ENCODE assay signal across 8 cellular contexts in the genomic region with DNA sequence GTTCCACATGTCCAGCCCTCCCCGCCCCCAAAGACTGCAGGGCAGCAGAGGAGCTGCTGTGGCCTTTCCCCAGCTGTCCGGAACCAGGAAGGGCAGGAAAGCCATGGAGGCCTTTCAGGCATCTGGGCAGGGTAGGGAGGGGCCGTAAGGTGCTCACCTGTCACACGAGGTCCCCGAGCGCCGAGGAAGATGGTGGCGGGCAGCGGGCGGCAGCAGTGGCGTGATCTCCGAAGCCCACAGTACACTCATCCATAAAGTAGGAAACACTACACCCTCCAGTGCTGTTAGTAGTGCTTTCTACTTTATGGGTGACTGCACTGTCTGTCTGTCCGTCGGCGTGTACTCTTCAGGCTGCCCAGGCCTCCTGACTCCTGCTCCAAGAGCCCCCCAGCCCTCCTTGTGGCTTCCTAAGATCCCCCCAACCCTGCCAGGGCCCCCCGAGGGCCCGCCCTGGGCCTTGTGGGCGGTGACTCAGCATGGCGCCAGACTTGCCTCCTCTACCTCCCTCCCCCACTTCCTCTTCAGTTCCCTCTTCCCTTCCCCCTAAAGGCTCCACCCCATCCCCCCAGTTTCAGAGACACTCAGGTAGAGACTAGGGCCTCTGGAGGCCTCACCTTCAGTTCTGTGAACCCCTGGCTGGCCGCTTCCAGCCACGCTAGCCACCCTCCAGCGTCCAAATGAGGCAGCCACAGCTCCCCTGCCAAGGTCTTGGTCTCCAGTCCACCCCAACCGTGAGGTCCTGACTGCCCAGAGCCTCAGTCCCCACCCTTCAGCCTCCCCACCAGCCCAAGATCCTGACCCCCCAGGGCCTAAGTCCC. TPM values are rescaled to one million over a fixed set of nuclear protein-coding genes. Genes with fewer than 3 reads are reported as not detected.
A peak's percentile ranks its signal among the peaks of the same experiment; 100 is the strongest.
DNase-seq lines count a peak whose midpoint lies in the region; ATAC-seq, FAIRE-seq and TF ChIP-seq lines count a peak whose summit lies in the region.

No MANE protein-coding gene starts in this region.

- H3K9me3 Mint-ChIP-seq in T-helper 2 cell treated with Interferon-gamma antibody and Interleukin-4, amounts not matched to agents 5 μg/mL and 100 μg/mL, for 36 hours: no peaks in the 10 kb centered on the region
- no peaks in the 10 kb centered on the region for H3K9me3 Mint-ChIP-seq in natural killer cell

- H3K4me3 ChIP-seq in GM12878: peak overlapping the region; percentile 94
- peak overlapping the region; percentile 38 to 45 for H3K4me3 ChIP-seq in vagina
- H3K4me3 ChIP-seq in mammary epithelial cell (replicated peaks in 1 of 3; ENCODE audit: insufficient read depth in 1 of 3, low read depth in 2 of 3, low read length in 3 of 3): no peak overlapping the region

- CTCF ChIA-PET in GM12878 (lab: Yijun Ruan, JAX) (interaction anchor here (0.8 to 3.2 kb wide), 3 partner anchors 11 to 84 kb away, joined by 3 to 28 read pairs (median 10); partner anchors contain the start of gene RNF43), mammary epithelial cell (lab: Charles Lee; ENCODE audit: low non-redundant PET) (no interaction called here)

- DNase-seq in ELR (ENCODE audit: low read depth): peak; percentile 61
- DNase-seq in T-helper 2 cell treated with Interferon-gamma antibody and Interleukin-4, amounts not matched to agents 5 μg/mL and 100 μg/mL, for 36 hours (ENCODE audit: low spot score): peak; percentile 71
- DNase-seq in GM12878 (ENCODE audit: low read depth, low spot score): no peak
- peak; percentile 65 for DNase-seq in natural killer cell
- no peak for DNase-seq in vagina (ENCODE audit: extremely low spot score in 2 of 2)
- no peak for DNase-seq in GM19239 (ENCODE audit: insufficient read length, low spot score)
- DNase-seq in mammary epithelial cell: no peak

- TF ChIP-seq POLR2A in GM12878 (IDR thresholded peaks at IDR 0.05; ENCODE audit: low read depth, low read length) (no peak), vagina (IDR thresholded peaks at IDR 0.05) (no peak)

- peaks cover 9% of the 10 kb centered on the region for H3K27me3 Mint-ChIP-seq in T-helper 2 cell treated with Interferon-gamma antibody and Interleukin-4, amounts not matched to agents 5 μg/mL and 100 μg/mL, for 36 hours (ENCODE audit: low read depth)
- H3K27me3 Mint-ChIP-seq in natural killer cell (ENCODE audit: low read depth in 2 of 2): no peaks in the 10 kb centered on the region

- intact Hi-C loops in GM12878 (cut with micrococcal nuclease; ENCODE audit: unreplicated experiment): no loop called here
- intact Hi-C loops in natural killer cell (cut with micrococcal nuclease): no loop called here
- intact Hi-C loops in vagina (cut with DNase I): no loop called here
- intact Hi-C loops in mammary epithelial cell (cut with micrococcal nuclease): no loop called here

- dilution Hi-C loops in mammary epithelial cell (cut with HindIII; ENCODE audit: low sequenced_read_pairs): no loop called here

- H3K4me1 ChIP-seq in GM12878 (ENCODE audit: control insufficient read depth, insufficient read depth, low read length) (peaks cover 37% of the 10 kb centered on the region), vagina (peaks cover 21% of the 10 kb centered on the region), mammary epithelial cell (ENCODE audit: insufficient read depth, low read length) (peaks cover 10% of the 10 kb centered on the region)

- BruUV-seq in GM12878 (replicated peaks; lab: Mats Ljungman, UMichigan) (no TSS peak), mammary epithelial cell (replicated peaks; lab: Mats Ljungman, UMichigan) (no TSS peak)

- H3K27ac Mint-ChIP-seq in T-helper 2 cell treated with Interferon-gamma antibody and Interleukin-4, amounts not matched to agents 5 μg/mL and 100 μg/mL, for 36 hours: peak overlapping the region; percentile 99
- H3K27ac Mint-ChIP-seq in natural killer cell: peak overlapping the region; percentile 87 to 93

- peaks cover 44% of the 10 kb centered on the region for H3K36me3 Mint-ChIP-seq in T-helper 2 cell treated with Interferon-gamma antibody and Interleukin-4, amounts not matched to agents 5 μg/mL and 100 μg/mL, for 36 hours (ENCODE audit: low read depth)
- H3K36me3 Mint-ChIP-seq in natural killer cell: peaks cover 7% of the 10 kb centered on the region

- H3K36me3 ChIP-seq in GM12878 (ENCODE audit: control insufficient read depth in 2 of 2, insufficient read depth in 2 of 2, low read length in 1 of 2) (peaks cover 6 to 14% of the 10 kb centered on the region in 2 experiments), vagina (no peaks in the 10 kb centered on the region), mammary epithelial cell (ENCODE audit: insufficient read depth, low read length) (no peaks in the 10 kb centered on the region)

- 0 out of 2 replicates have a peak, but pooled peaks have one; percentile 2 for TF ChIP-seq RAD21 in GM12878 (IDR thresholded peaks at IDR 0.05; ENCODE audit: insufficient read depth, low read depth, low read length)

- peak overlapping the region; percentile 99 for H3K4me3 Mint-ChIP-seq in T-helper 2 cell treated with Interferon-gamma antibody and Interleukin-4, amounts not matched to agents 5 μg/mL and 100 μg/mL, for 36 hours
- peak overlapping the region; percentile 90 for H3K4me3 Mint-ChIP-seq in natural killer cell

- FAIRE-seq in GM12878 (lab: Jason Lieb, UNC) (no peak), GM19239 (lab: Jason Lieb, UNC) (no peak)

- no peak for TF ChIP-seq CTCF in GM12878 (IDR thresholded peaks at IDR 0.05 in 2 of 3, conservative IDR thresholded peaks at IDR 0.05 in 1 of 3; ENCODE audit: control insufficient read depth in 2 of 3, extremely low read depth in 1 of 3, insufficient read depth in 1 of 3, low read depth in 3 of 3, low read length in 3 of 3)
- no peak for TF ChIP-seq CTCF in natural killer cell (IDR thresholded peaks at IDR 0.05)
- TF ChIP-seq CTCF in vagina (IDR thresholded peaks at IDR 0.05): no peak
- no peak for TF ChIP-seq CTCF in mammary epithelial cell (conservative IDR thresholded peaks at IDR 0.05 in 1 of 2, IDR thresholded peaks at IDR 0.05 in 1 of 2; ENCODE audit: extremely low read depth in 1 of 2, insufficient read depth in 1 of 2, low read depth in 1 of 2, low read length in 2 of 2)

- under 1% methylated on average over 18 of the region's 23 CpGs for WGBS in GM12878 (ENCODE audit: insufficient coverage, insufficient replicate concordance, low lambda C conversion rate, missing lambda C conversion rate)
- 88% methylated on average over 9 of the region's 23 CpGs for WGBS in mammary epithelial cell (ENCODE audit: low coverage, missing lambda C conversion rate)

- POLR2A ChIA-PET in GM12878 (lab: Charles Lee): interaction anchor here (0.7 to 18.5 kb wide), 6 partner anchors 8 to 85 kb away, joined by 3 to 373 read pairs (median 5); partner anchors contain the start of gene RNF43

- SMC1A ChIA-PET in GM12878 (lab: Charles Lee; ENCODE audit: uncharacterized antibody, unreplicated experiment): interaction anchor here (1.4 to 8.6 kb wide), 2 partner anchors 12 to 86 kb away, joined by 8 to 143 read pairs; partner anchors contain the start of gene RNF43

- H3K9me3 ChIP-seq in GM12878 (replicated peaks; ENCODE audit: control insufficient read depth, insufficient read depth, low read length) (no peaks in the 10 kb centered on the region; the same call in 2 of the 3 replicates), vagina (no peaks in the 10 kb centered on the region), mammary epithelial cell (replicated peaks; ENCODE audit: insufficient read depth, low read length) (no peaks in the 10 kb centered on the region)

- peak overlapping the region; percentile 100 for H3K27ac ChIP-seq in GM12878 (ENCODE audit: control insufficient read depth, insufficient read depth)
- H3K27ac ChIP-seq in vagina: peak overlapping the region; percentile 57
- no peak overlapping the region for H3K27ac ChIP-seq in mammary epithelial cell (ENCODE audit: insufficient read depth, low read depth, low read length)

- peak overlapping the region; percentile 100 for H3K9ac ChIP-seq in GM12878 (ENCODE audit: control insufficient read depth, insufficient read depth, low read length)
- H3K9ac ChIP-seq in mammary epithelial cell (ENCODE audit: insufficient read depth, low read length): no peak overlapping the region

- H4K20me1 ChIP-seq in GM12878 (ENCODE audit: control insufficient read depth, insufficient read depth) (no peaks in the 10 kb centered on the region; the same call in 1 of the 2 replicates), mammary epithelial cell (ENCODE audit: insufficient read depth, low read length) (no peaks in the 10 kb centered on the region)

- ATAC-seq in GM12878 (peak; percentile 1), natural killer cell (peak; percentile 12 to 26 (median 12)), HG02571 (IDR thresholded peaks at IDR 0.05; ENCODE audit: unreplicated experiment) (no peak)

- no peak overlapping the region for H2AFZ ChIP-seq in GM12878 (ENCODE audit: control insufficient read depth, low read depth, low read length)
- H2AFZ ChIP-seq in mammary epithelial cell (ENCODE audit: low read depth, low read length): no peak overlapping the region

- H3K27me3 ChIP-seq in GM12878 (replicated peaks in 1 of 2; ENCODE audit: control insufficient read depth in 2 of 2, insufficient read depth in 2 of 2, low read length in 1 of 2) (no peaks in the 10 kb centered on the region), vagina (no peaks in the 10 kb centered on the region), mammary epithelial cell (ENCODE audit: insufficient read depth, low read length) (no peaks in the 10 kb centered on the region)

- in situ Hi-C loops in GM12878 (cut with MboI) (loop anchor here (10.0 kb wide), 1 partner anchor 1504 kb away; no protein-coding TSS in a partner anchor), mammary epithelial cell (cut with MboI; ENCODE audit: low sequenced_read_pairs in 2 of 2) (no loop called here)

- RAD21 ChIA-PET in GM12878 (lab: Charles Lee; ENCODE audit: unreplicated experiment): interaction anchor here (0.6 to 18.1 kb wide), 3 partner anchors 11 to 84 kb away, joined by 3 to 323 read pairs (median 102); partner anchors contain the start of genes RNF43 and SUPT4H1

- H3K4me1 Mint-ChIP-seq in T-helper 2 cell treated with Interferon-gamma antibody and Interleukin-4, amounts not matched to agents 5 μg/mL and 100 μg/mL, for 36 hours (ENCODE audit: low read depth): peaks cover 40% of the 10 kb centered on the region
- H3K4me1 Mint-ChIP-seq in natural killer cell: peaks cover 74 to 92% of the 10 kb centered on the region in 2 donors

- peak overlapping the region; percentile 63 for H3K4me2 ChIP-seq in GM12878 (ENCODE audit: control insufficient read depth, insufficient read depth)
- no peak overlapping the region for H3K4me2 ChIP-seq in mammary epithelial cell (ENCODE audit: insufficient read depth, low read depth, low read length)

- TF ChIP-seq EP300 in GM12878 (IDR thresholded peaks at IDR 0.05; ENCODE audit: borderline replicate concordance in 1 of 2, control insufficient read depth in 1 of 2, low read depth in 2 of 2, low read length in 2 of 2): no peak

- H3K79me2 ChIP-seq in GM12878 (ENCODE audit: control insufficient read depth, insufficient read depth, low read length): peaks cover 77% of the 10 kb centered on the region
- no peaks in the 10 kb centered on the region for H3K79me2 ChIP-seq in mammary epithelial cell (ENCODE audit: insufficient read depth, low read length)

RNA-seq across cellular contexts. Expression of gene TSPOAP1, which starts 2.6 kb away (rescaled TPM):
- 52.4 and 53.8 TPM in 2 replicates for total RNA-seq in GM12878 (2013; cell fraction: nucleolus; rRNA removed)
- total RNA-seq in GM12878 (2014; rRNA removed) (5.6 and 5.7 TPM in 2 replicates), GM12878 (2014; rRNA removed; fragmentation: Illumina TruSeq; extraction: Trizol) (2.8 and 3.6 TPM in 2 replicates), GM12878 (2021) (6.5 and 8.8 TPM in 2 replicates), natural killer cell (100 to 1,000 TPM; 176 to 282 (median 246) TPM), vagina (7.1 TPM), mammary epithelial cell (under 1 TPM; 0.05 to 0.17 TPM)
- polyA plus RNA-seq in GM12878 (2011; ENCODE audit: low read depth): 5.7 TPM
- polyA plus RNA-seq in GM12878 (2011; rRNA removed) (11.6 and 16.4 TPM in 2 replicates), GM12878 (2014; fragmentation: Illumina TruSeq; extraction: Trizol) (1.2 and 4.2 TPM in 2 replicates), GM12878 (2014; fragmentation: Nextera tagmentation; extraction: Ambion mirVana) (under 1 TPM in 1 of 2 experiments, not detected in 1; 0.58 TPM), GM12878 (2014; rRNA removed) (8.5 and 10.9 TPM in 2 replicates), GM12878 (2016; fragmentation: Nextera tagmentation; extraction: Ambion mirVana) (1 to 10 TPM; 2.2 to 3.2 TPM), mammary epithelial cell (not detected)
- polyA plus RNA-seq in GM12878 (2011; cell fraction: cytosol; rRNA removed): 12.2 and 16.5 TPM in 2 replicates
- 164 and 168 TPM in 2 replicates for polyA plus RNA-seq in GM12878 (2011; cell fraction: nucleus; rRNA removed)
- 9.8 and 14.2 TPM in 2 replicates for polyA plus RNA-seq in GM12878 (2012)
- polyA minus RNA-seq in GM12878 (2011; rRNA and poly(A)+ RNA removed): 7.2 and 17.1 TPM in 2 replicates
- polyA minus RNA-seq in GM12878 (2011; cell fraction: cytosol; rRNA and poly(A)+ RNA removed): 6.4 and 6.7 TPM in 2 replicates
- polyA minus RNA-seq in GM12878 (2011; cell fraction: nucleus; rRNA and poly(A)+ RNA removed): 16.2 and 33.3 TPM in 2 replicates
- polyA minus RNA-seq in mammary epithelial cell: not detected

RNA-seq across cellular contexts. Expression of gene SUPT4H1, which starts 20.8 kb away (rescaled TPM):
- total RNA-seq in GM12878 (2013; cell fraction: nucleolus; rRNA removed): 8.8 and 9.5 TPM in 2 replicates
- 87.9 and 92.8 TPM in 2 replicates for total RNA-seq in GM12878 (2014; rRNA removed)
- total RNA-seq in GM12878 (2014; rRNA removed; fragmentation: Illumina TruSeq; extraction: Trizol): 70.4 and 83.8 TPM in 2 replicates
- total RNA-seq in GM12878 (2021): 87.0 and 93.2 TPM in 2 replicates
- 90.2 TPM for polyA plus RNA-seq in GM12878 (2011; ENCODE audit: low read depth)
- 230 and 240 TPM in 2 replicates for polyA plus RNA-seq in GM12878 (2011; rRNA removed)
- polyA plus RNA-seq in GM12878 (2011; cell fraction: cytosol; rRNA removed): 105 and 107 TPM in 2 replicates
- polyA plus RNA-seq in GM12878 (2011; cell fraction: nucleus; rRNA removed): 61.5 and 64.9 TPM in 2 replicates
- 88.7 and 95.3 TPM in 2 replicates for polyA plus RNA-seq in GM12878 (2012)
- polyA plus RNA-seq in GM12878 (2014; fragmentation: Illumina TruSeq; extraction: Trizol): 98.9 and 112 TPM in 2 replicates
- polyA plus RNA-seq in GM12878 (2014; fragmentation: Nextera tagmentation; extraction: Ambion mirVana): 100 to 1,000 TPM; 148 to 293 TPM
- polyA plus RNA-seq in GM12878 (2014; rRNA removed): 94.9 and 102 TPM in 2 replicates
- polyA plus RNA-seq in GM12878 (2016; fragmentation: Nextera tagmentation; extraction: Ambion mirVana): 100 to 1,000 TPM; 143 to 159 TPM
- 60.9 and 80.0 TPM in 2 replicates for polyA minus RNA-seq in GM12878 (2011; rRNA and poly(A)+ RNA removed)
- polyA minus RNA-seq in GM12878 (2011; cell fraction: cytosol; rRNA and poly(A)+ RNA removed): 11.5 and 19.8 TPM in 2 replicates
- polyA minus RNA-seq in GM12878 (2011; cell fraction: nucleus; rRNA and poly(A)+ RNA removed): 5.6 and 14.2 TPM in 2 replicates
- total RNA-seq in natural killer cell: 10 to 100 TPM; 55.9 to 68.3 (median 68.1) TPM
- total RNA-seq in vagina: 31.4 TPM
- total RNA-seq in mammary epithelial cell: 10 to 100 TPM; 32.3 to 55.3 TPM
- polyA plus RNA-seq in mammary epithelial cell: 94.7 TPM
- polyA minus RNA-seq in mammary epithelial cell: 126 TPM

RNA-seq across cellular contexts. Expression of gene MPO, which starts 50.5 kb away (rescaled TPM):
- total RNA-seq in GM12878 (2013; cell fraction: nucleolus; rRNA removed): not detected in 2 replicates
- 0.05 and 0.06 TPM in 2 replicates for total RNA-seq in GM12878 (2014; rRNA removed)
- total RNA-seq in GM12878 (2014; rRNA removed; fragmentation: Illumina TruSeq; extraction: Trizol): 0.09 and 0.13 TPM in 2 replicates
- total RNA-seq in GM12878 (2021): 0.08 and 0.23 TPM in 2 replicates
- not detected for polyA plus RNA-seq in GM12878 (2011; ENCODE audit: low read depth)
- polyA plus RNA-seq in GM12878 (2011; rRNA removed): 0.35 and 0.49 TPM in 2 replicates
- polyA plus RNA-seq in GM12878 (2011; cell fraction: cytosol; rRNA removed): 0.33 and 0.45 TPM in 2 replicates
- polyA plus RNA-seq in GM12878 (2011; cell fraction: nucleus; rRNA removed): 0.10 and 0.19 TPM in 2 replicates
- polyA plus RNA-seq in GM12878 (2012): 0.08 TPM in 1 of 2 replicates, not detected in the other
- polyA plus RNA-seq in GM12878 (2014; fragmentation: Illumina TruSeq; extraction: Trizol): 0.10 TPM in 1 of 2 replicates, not detected in the other
- polyA plus RNA-seq in GM12878 (2014; fragmentation: Nextera tagmentation; extraction: Ambion mirVana): under 1 TPM; 0.10 to 0.26 TPM
- 0.14 TPM in 2 replicates for polyA plus RNA-seq in GM12878 (2014; rRNA removed)
- under 1 TPM; 0.09 to 0.17 TPM for polyA plus RNA-seq in GM12878 (2016; fragmentation: Nextera tagmentation; extraction: Ambion mirVana)
- polyA minus RNA-seq in GM12878 (2011; rRNA and poly(A)+ RNA removed): 0.15 and 0.37 TPM in 2 replicates
- not detected in 2 replicates for polyA minus RNA-seq in GM12878 (2011; cell fraction: cytosol; rRNA and poly(A)+ RNA removed)
- not detected in 2 replicates for polyA minus RNA-seq in GM12878 (2011; cell fraction: nucleus; rRNA and poly(A)+ RNA removed)
- 1 to 10 TPM in 2 of 3 donors, not detected in 1; 1.8 to 1.9 TPM for total RNA-seq in natural killer cell
- total RNA-seq in vagina: not detected
- not detected for total RNA-seq in mammary epithelial cell
- polyA plus RNA-seq in mammary epithelial cell: not detected
- not detected for polyA minus RNA-seq in mammary epithelial cell

Comparison
In these comparisons a context has a peak if more than half of its experiments do, and no peak if none do; other contexts are left out.
1. DNase-seq: peak in ELR (single experiment), T-helper 2 cell treated with Interferon-gamma antibody and Interleukin-4, amounts not matched to agents 5 μg/mL and 100 μg/mL, for 36 hours (single experiment) and natural killer cell (single experiment); none in GM12878 (single experiment), vagina (0 of 2), GM19239 (single experiment) and mammary epithelial cell (single experiment).
2. H3K4me3 ChIP-seq: peak in GM12878 (single experiment) and vagina (2 of 2); none in mammary epithelial cell (0 of 3).